ENCODE assay signal across 11 cellular contexts in the genomic region with DNA sequence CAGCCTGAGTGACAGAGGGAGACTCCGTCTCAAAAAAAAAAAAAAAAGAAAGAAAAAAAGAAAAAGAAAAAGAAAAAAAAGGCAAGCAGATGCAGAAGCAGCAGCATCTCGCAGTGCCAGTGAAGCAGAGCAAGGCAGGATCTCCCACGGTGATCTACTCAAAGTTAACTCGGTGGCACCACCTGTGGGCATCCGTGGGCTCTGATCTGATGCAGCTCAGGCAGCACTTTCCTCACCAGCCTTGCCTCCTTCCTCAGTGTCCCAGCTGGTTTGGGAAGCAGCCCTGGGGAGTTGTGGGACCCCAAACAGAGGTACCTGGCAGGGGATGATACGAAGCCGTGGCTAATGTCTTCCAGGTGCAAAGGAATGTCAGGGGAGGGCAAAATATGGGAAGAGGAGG.
A peak's percentile ranks its signal among the peaks of the same experiment; 100 is the strongest.
DNase-seq lines count a peak whose midpoint lies in the region; ATAC-seq, FAIRE-seq and TF ChIP-seq lines count a peak whose summit lies in the region.
"Had no signal": no experiment of that assay in that cellular context is flagged by ENCODE, and none has a peak within 500 bp of the region (broad histone marks: within the 10 kb centered on the region; RNA-seq: fewer than 3 reads in every experiment).

No MANE protein-coding gene starts in this region.

- H3K79me2 ChIP-seq in mammary epithelial cell (ENCODE audit: insufficient read depth, low read length): no peaks in the 10 kb centered on the region
- no peaks in the 10 kb centered on the region for H3K79me2 ChIP-seq in Karpas-422 (ENCODE audit: low read length)
- no peaks in the 10 kb centered on the region for H3K79me2 ChIP-seq in GM12878 (ENCODE audit: control insufficient read depth, insufficient read depth, low read length)
- H3K79me2 ChIP-seq: parathyroid adenoma had no signal

- 69% methylated on average over 6 of the region's 7 CpGs for WGBS in mammary epithelial cell (ENCODE audit: low coverage, missing lambda C conversion rate)
- 6% methylated on average over 6 of the region's 7 CpGs for WGBS in GM12878 (ENCODE audit: insufficient coverage, insufficient replicate concordance, low lambda C conversion rate, missing lambda C conversion rate)

- dilution Hi-C loops in mammary epithelial cell (cut with HindIII; ENCODE audit: low sequenced_read_pairs): no loop called here

- H3K4me3 Mint-ChIP-seq in MCF 10A (ENCODE audit: unreplicated experiment): no peak overlapping the region
- H3K4me3 Mint-ChIP-seq in stimulated activated effector memory CD8-positive, alpha-beta T cell treated with anti-CD3 and anti-CD28 coated beads, Interleukin-12 subunit alpha, Interleukin-12 subunit beta, amount 100 ng/mL, for 72 hours: no peak overlapping the region
- no peak overlapping the region for H3K4me3 Mint-ChIP-seq in T-helper 2 cell treated with Interferon-gamma antibody and Interleukin-4, amounts not matched to agents 5 μg/mL and 100 μg/mL, for 36 hours
- H3K4me3 Mint-ChIP-seq: CD8-positive, alpha-beta memory T cell had no signal

- no peak overlapping the region for H3K27ac ChIP-seq in mammary epithelial cell (ENCODE audit: insufficient read depth, low read depth, low read length)
- no peak overlapping the region for H3K27ac ChIP-seq in Karpas-422 (ENCODE audit: low read length)
- no peak overlapping the region for H3K27ac ChIP-seq in GM12878 (ENCODE audit: control insufficient read depth, insufficient read depth)
- H3K27ac ChIP-seq: parathyroid adenoma had no signal

- no peak for TF ChIP-seq RAD21 in GM12878 (IDR thresholded peaks at IDR 0.05; ENCODE audit: insufficient read depth, low read depth, low read length)

- in situ Hi-C loops in mammary epithelial cell (cut with MboI; ENCODE audit: low sequenced_read_pairs in 2 of 2): no loop called here
- in situ Hi-C loops in GM12878 (cut with MboI): no loop called here

- no peak overlapping the region for H3K27ac Mint-ChIP-seq in MCF 10A (ENCODE audit: low read depth, unreplicated experiment)
- H3K27ac Mint-ChIP-seq in stimulated activated effector memory CD8-positive, alpha-beta T cell treated with anti-CD3 and anti-CD28 coated beads, Interleukin-12 subunit alpha, Interleukin-12 subunit beta, amount 100 ng/mL, for 72 hours: no peak overlapping the region
- H3K27ac Mint-ChIP-seq in T-helper 2 cell treated with Interferon-gamma antibody and Interleukin-4, amounts not matched to agents 5 μg/mL and 100 μg/mL, for 36 hours: no peak overlapping the region
- H3K27ac Mint-ChIP-seq: CD8-positive, alpha-beta memory T cell had no signal

- BruUV-seq in MCF 10A (replicated peaks; lab: Mats Ljungman, UMichigan) (no TSS peak), mammary epithelial cell (replicated peaks; lab: Mats Ljungman, UMichigan) (no TSS peak), GM12878 (replicated peaks; lab: Mats Ljungman, UMichigan) (no TSS peak)

- SMC1A ChIA-PET in GM12878 (lab: Charles Lee; ENCODE audit: uncharacterized antibody, unreplicated experiment): interaction anchor here (0.9 to 1.3 kb wide), 2 partner anchors 32 to 43 kb away, joined by 3 to 4 read pairs; no protein-coding TSS in a partner anchor

- TF ChIP-seq CTCF in MCF 10A (IDR thresholded peaks at IDR 0.05; ENCODE audit: unreplicated experiment): no peak
- peak in 1 of 2 donors; percentile 13 for TF ChIP-seq CTCF in mammary epithelial cell (conservative IDR thresholded peaks at IDR 0.05 in 1 of 2, IDR thresholded peaks at IDR 0.05 in 1 of 2; ENCODE audit: extremely low read depth in 1 of 2, insufficient read depth in 1 of 2, low read depth in 1 of 2, low read length in 2 of 2)
- peak in 2 of 3 experiments; percentile 18 to 31; a peak in 3 of 6 replicates for TF ChIP-seq CTCF in GM12878 (IDR thresholded peaks at IDR 0.05 in 2 of 3, conservative IDR thresholded peaks at IDR 0.05 in 1 of 3; ENCODE audit: control insufficient read depth in 2 of 3, extremely low read depth in 1 of 3, insufficient read depth in 1 of 3, low read depth in 3 of 3, low read length in 3 of 3)

- H3K36me3 ChIP-seq in mammary epithelial cell (ENCODE audit: insufficient read depth, low read length): no peaks in the 10 kb centered on the region
- no peaks in the 10 kb centered on the region for H3K36me3 ChIP-seq in Karpas-422 (ENCODE audit: insufficient read depth, low read length)
- peaks cover 0 to 1% of the 10 kb centered on the region in 2 experiments; a peak in 1 of 4 replicates for H3K36me3 ChIP-seq in GM12878 (ENCODE audit: control insufficient read depth in 2 of 2, insufficient read depth in 2 of 2, low read length in 1 of 2)
- H3K36me3 ChIP-seq: HAP-1 had no signal

- H3K9me3 ChIP-seq in mammary epithelial cell (replicated peaks; ENCODE audit: insufficient read depth, low read length) (no peaks in the 10 kb centered on the region), Karpas-422 (ENCODE audit: low read length) (no peaks in the 10 kb centered on the region), GM12878 (replicated peaks; ENCODE audit: control insufficient read depth, insufficient read depth, low read length) (no peaks in the 10 kb centered on the region)
- H3K9me3 ChIP-seq: HAP-1 had no signal

- no peaks in the 10 kb centered on the region for H3K27me3 Mint-ChIP-seq in MCF 10A (ENCODE audit: insufficient read depth, unreplicated experiment)
- no peaks in the 10 kb centered on the region for H3K27me3 Mint-ChIP-seq in T-helper 2 cell treated with Interferon-gamma antibody and Interleukin-4, amounts not matched to agents 5 μg/mL and 100 μg/mL, for 36 hours (ENCODE audit: low read depth)

- no peaks in the 10 kb centered on the region for H3K4me1 Mint-ChIP-seq in MCF 10A (ENCODE audit: insufficient read depth, unreplicated experiment)
- no peaks in the 10 kb centered on the region for H3K4me1 Mint-ChIP-seq in stimulated activated effector memory CD8-positive, alpha-beta T cell treated with anti-CD3 and anti-CD28 coated beads, Interleukin-12 subunit alpha, Interleukin-12 subunit beta, amount 100 ng/mL, for 72 hours
- H3K4me1 Mint-ChIP-seq in T-helper 2 cell treated with Interferon-gamma antibody and Interleukin-4, amounts not matched to agents 5 μg/mL and 100 μg/mL, for 36 hours (ENCODE audit: low read depth): peaks cover 24% of the 10 kb centered on the region

- H3K9ac ChIP-seq in mammary epithelial cell (ENCODE audit: insufficient read depth, low read length): no peak overlapping the region
- H3K9ac ChIP-seq in Karpas-422 (ENCODE audit: low read length): no peak overlapping the region
- no peak overlapping the region for H3K9ac ChIP-seq in GM12878 (ENCODE audit: control insufficient read depth, insufficient read depth, low read length)
- H3K9ac ChIP-seq: parathyroid adenoma had no signal

- POLR2A ChIA-PET in MCF 10A (lab: Yijun Ruan, JAX) (no interaction called here), GM12878 (lab: Charles Lee) (interaction anchor here (0.7 kb wide), 1 partner anchor 158 kb away, joined by 5 read pairs; no protein-coding TSS in a partner anchor)

- H3K36me3 Mint-ChIP-seq in MCF 10A (ENCODE audit: insufficient read depth, unreplicated experiment): no peaks in the 10 kb centered on the region
- peaks cover 32% of the 10 kb centered on the region for H3K36me3 Mint-ChIP-seq in stimulated activated effector memory CD8-positive, alpha-beta T cell treated with anti-CD3 and anti-CD28 coated beads, Interleukin-12 subunit alpha, Interleukin-12 subunit beta, amount 100 ng/mL, for 72 hours
- H3K36me3 Mint-ChIP-seq in T-helper 2 cell treated with Interferon-gamma antibody and Interleukin-4, amounts not matched to agents 5 μg/mL and 100 μg/mL, for 36 hours (ENCODE audit: low read depth): peaks cover 42% of the 10 kb centered on the region

- no peak overlapping the region for H3K4me2 ChIP-seq in mammary epithelial cell (ENCODE audit: insufficient read depth, low read depth, low read length)
- H3K4me2 ChIP-seq in Karpas-422 (ENCODE audit: low read depth, low read length, poor library complexity, severe bottlenecking): no peak overlapping the region
- no peak overlapping the region for H3K4me2 ChIP-seq in GM12878 (ENCODE audit: control insufficient read depth, insufficient read depth)

- DNase-seq in MCF 10A (ENCODE audit: unreplicated experiment): peak; percentile 2
- no peak for DNase-seq in mammary epithelial cell
- peak; percentile 58 for DNase-seq in Karpas-422
- no peak for DNase-seq in GM12878 (ENCODE audit: low read depth, low spot score)
- DNase-seq in stimulated activated effector memory CD8-positive, alpha-beta T cell treated with anti-CD3 and anti-CD28 coated beads, Interleukin-12 subunit alpha, Interleukin-12 subunit beta, amount 100 ng/mL, for 72 hours (ENCODE audit: low spot score in 2 of 2): no peak
- DNase-seq in dermis blood vessel endothelial cell: no peak
- DNase-seq in T-helper 2 cell treated with Interferon-gamma antibody and Interleukin-4, amounts not matched to agents 5 μg/mL and 100 μg/mL, for 36 hours (ENCODE audit: low spot score): no peak

- ATAC-seq in GM12878: peak; percentile 72
- peak; percentile 48 for ATAC-seq in stimulated activated effector memory CD8-positive, alpha-beta T cell treated with anti-CD3 and anti-CD28 coated beads, Interleukin-12 subunit alpha, Interleukin-12 subunit beta, amount 100 ng/mL, for 72 hours
- ATAC-seq in HG03045 (IDR thresholded peaks at IDR 0.05; ENCODE audit: unreplicated experiment): no peak

- no peaks in the 10 kb centered on the region for H3K9me3 Mint-ChIP-seq in MCF 10A (ENCODE audit: unreplicated experiment)
- H3K9me3 Mint-ChIP-seq in stimulated activated effector memory CD8-positive, alpha-beta T cell treated with anti-CD3 and anti-CD28 coated beads, Interleukin-12 subunit alpha, Interleukin-12 subunit beta, amount 100 ng/mL, for 72 hours: no peaks in the 10 kb centered on the region
- no peaks in the 10 kb centered on the region for H3K9me3 Mint-ChIP-seq in T-helper 2 cell treated with Interferon-gamma antibody and Interleukin-4, amounts not matched to agents 5 μg/mL and 100 μg/mL, for 36 hours
- H3K9me3 Mint-ChIP-seq: CD8-positive, alpha-beta memory T cell had no signal

- intact Hi-C loops in MCF 10A (cut with micrococcal nuclease) (no loop called here), mammary epithelial cell (cut with micrococcal nuclease) (no loop called here), GM12878 (cut with micrococcal nuclease; ENCODE audit: unreplicated experiment) (loop anchor here (2.0 kb wide), 1 partner anchor 44 kb away; no protein-coding TSS in a partner anchor)

- H3K4me3 ChIP-seq in mammary epithelial cell (replicated peaks in 1 of 3; ENCODE audit: insufficient read depth in 1 of 3, low read depth in 2 of 3, low read length in 3 of 3) (no peak overlapping the region), Karpas-422 (ENCODE audit: low read length) (no peak overlapping the region), GM12878 (no peak overlapping the region)
- H3K4me3 ChIP-seq: HAP-1 had no signal

- no peak for TF ChIP-seq POLR2A in GM12878 (IDR thresholded peaks at IDR 0.05; ENCODE audit: low read depth, low read length)

- H4K20me1 ChIP-seq in mammary epithelial cell (ENCODE audit: insufficient read depth, low read length) (no peaks in the 10 kb centered on the region), Karpas-422 (ENCODE audit: insufficient read depth, low read depth, low read length) (no peaks in the 10 kb centered on the region), GM12878 (ENCODE audit: control insufficient read depth, insufficient read depth) (no peaks in the 10 kb centered on the region)

- CTCF ChIA-PET in MCF 10A (lab: Yijun Ruan, JAX) (no interaction called here), mammary epithelial cell (lab: Charles Lee; ENCODE audit: low non-redundant PET) (no interaction called here), GM12878 (lab: Yijun Ruan, JAX) (interaction anchor here (0.7 to 1.1 kb wide), 4 partner anchors 10 to 43 kb away, joined by 3 to 5 read pairs (median 4); no protein-coding TSS in a partner anchor)

- H3K9me2 ChIP-seq in Karpas-422 (replicated peaks; ENCODE audit: insufficient read depth, low read length): no peaks in the 10 kb centered on the region

- H3K27me3 ChIP-seq in mammary epithelial cell (ENCODE audit: insufficient read depth, low read length) (no peaks in the 10 kb centered on the region), Karpas-422 (ENCODE audit: low read length) (no peaks in the 10 kb centered on the region), GM12878 (replicated peaks in 1 of 2; ENCODE audit: control insufficient read depth in 2 of 2, insufficient read depth in 2 of 2, low read length in 1 of 2) (no peaks in the 10 kb centered on the region)

- RAD21 ChIA-PET in GM12878 (lab: Charles Lee; ENCODE audit: unreplicated experiment): interaction anchor here (1.0 kb wide), 1 partner anchor 43 kb away, joined by 3 read pairs; no protein-coding TSS in a partner anchor

- FAIRE-seq in GM12878 (lab: Jason Lieb, UNC): no peak

- H2AFZ ChIP-seq in mammary epithelial cell (ENCODE audit: low read depth, low read length) (no peak overlapping the region), Karpas-422 (ENCODE audit: low read length) (no peak overlapping the region), GM12878 (ENCODE audit: control insufficient read depth, low read depth, low read length) (no peak overlapping the region)
- H2AFZ ChIP-seq: parathyroid adenoma had no signal

- H3K4me1 ChIP-seq in mammary epithelial cell (ENCODE audit: insufficient read depth, low read length) (no peaks in the 10 kb centered on the region), Karpas-422 (ENCODE audit: low read length) (no peaks in the 10 kb centered on the region), GM12878 (ENCODE audit: control insufficient read depth, insufficient read depth, low read length) (no peaks in the 10 kb centered on the region; the same call in 1 of the 2 replicates)
- H3K4me1 ChIP-seq: HAP-1, parathyroid adenoma had no signal

- no peak for TF ChIP-seq EP300 in GM12878 (IDR thresholded peaks at IDR 0.05; ENCODE audit: borderline replicate concordance in 1 of 2, control insufficient read depth in 1 of 2, low read depth in 2 of 2, low read length in 2 of 2)

Comparison
In these comparisons a context has a peak if more than half of its experiments do, and no peak if none do; other contexts are left out.
1. DNase-seq: peak in MCF 10A (single experiment) and Karpas-422 (single experiment); none in mammary epithelial cell (single experiment), GM12878 (single experiment), stimulated activated effector memory CD8-positive, alpha-beta T cell treated with anti-CD3 and anti-CD28 coated beads, Interleukin-12 subunit alpha, Interleukin-12 subunit beta, amount 100 ng/mL, for 72 hours (0 of 2), dermis blood vessel endothelial cell (single experiment) and T-helper 2 cell treated with Interferon-gamma antibody and Interleukin-4, amounts not matched to agents 5 μg/mL and 100 μg/mL, for 36 hours (single experiment).